25 cellular contexts compared by ENCODE assay signal in the genomic region with DNA sequence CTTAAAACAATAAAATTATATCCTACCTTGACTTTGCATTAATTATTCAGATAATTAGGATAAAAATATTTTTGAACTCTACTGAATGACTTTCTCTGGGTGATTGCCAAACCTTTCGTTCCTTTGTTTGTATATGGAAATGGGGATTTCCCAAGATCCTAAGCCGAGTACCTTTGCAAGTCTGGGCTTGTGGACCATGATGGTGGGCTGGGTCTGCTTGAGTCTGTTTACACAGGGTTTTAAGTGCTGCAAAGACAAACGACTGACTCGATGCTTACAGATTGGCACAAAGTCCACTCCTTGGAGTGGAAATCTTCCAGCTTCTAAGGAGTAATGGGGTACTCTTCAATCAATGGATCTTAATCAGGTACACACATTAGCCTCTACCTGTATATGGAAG.
DNase-seq lines count a peak whose midpoint lies in the region; ATAC-seq and TF ChIP-seq lines count a peak whose summit lies in the region.
"Had no signal": no experiment of that assay in that cellular context is flagged by ENCODE, and none has a peak within 500 bp of the region (broad histone marks: within the 10 kb centered on the region; RNA-seq: fewer than 3 reads in every experiment).

No MANE protein-coding gene starts in this region.

- no peaks in the 10 kb centered on the region for H4K20me1 ChIP-seq in PC-3 (ENCODE audit: low read length)

- no TSS peak for BruUV-seq in PC-3 (replicated peaks; lab: Mats Ljungman, UMichigan)

- no peak overlapping the region for H3K27ac Mint-ChIP-seq in naive thymus-derived CD4-positive, alpha-beta T cell
- H3K27ac Mint-ChIP-seq: mesothelial cell of epicardium had no signal

- peaks cover 0 to 15% (median 4%) of the 10 kb centered on the region in 11 donors for H3K9me3 Mint-ChIP-seq in naive thymus-derived CD4-positive, alpha-beta T cell

- H3K36me3 ChIP-seq in PC-3 (ENCODE audit: low read depth, low read length) (no peaks in the 10 kb centered on the region), lower lobe of right lung (no peaks in the 10 kb centered on the region)
- H3K36me3 ChIP-seq in naive thymus-derived CD4-positive, alpha-beta T cell (ENCODE audit: control insufficient read depth in 2 of 3, insufficient read depth in 3 of 3, low read length in 3 of 3): no peaks in the 10 kb centered on the region
- H3K36me3 ChIP-seq: gastrocnemius medialis, transverse colon had no signal

- TF ChIP-seq CTCF in PC-3 (conservative IDR thresholded peaks at IDR 0.05; ENCODE audit: low read depth, low read length): no peak
- no peak for TF ChIP-seq CTCF in lower lobe of right lung (IDR thresholded peaks at IDR 0.05)

- no peaks in the 10 kb centered on the region for H3F3A ChIP-seq in PC-3 (ENCODE audit: low read length, unreplicated experiment)

- H3K27me3 ChIP-seq in PC-3 (ENCODE audit: low read length) (no peaks in the 10 kb centered on the region), lower lobe of right lung (ENCODE audit: low read depth) (no peaks in the 10 kb centered on the region)
- H3K27me3 ChIP-seq in naive thymus-derived CD4-positive, alpha-beta T cell (ENCODE audit: control insufficient read depth in 2 of 2, insufficient read depth in 2 of 2, low read length in 2 of 2): no peaks in the 10 kb centered on the region
- H3K27me3 ChIP-seq: gastrocnemius medialis, transverse colon had no signal

- no peak overlapping the region for H3K4me2 ChIP-seq in PC-3 (ENCODE audit: low read length)
- H3K4me2 ChIP-seq: KMS-11 had no signal

- H3K79me2 ChIP-seq in PC-3 (ENCODE audit: low read length): no peaks in the 10 kb centered on the region

- intact Hi-C loops in PC-3 (cut with micrococcal nuclease): no loop called here
- intact Hi-C loops in lower lobe of right lung (cut with DNase I): no loop called here
- intact Hi-C loops in naive thymus-derived CD4-positive, alpha-beta T cell (cut with micrococcal nuclease): no loop called here

- DNase-seq in DMS 273 (lab: John Stamatoyannopoulos, UW; ENCODE audit: unreplicated experiment): peak; percentile 66
- no peak for DNase-seq in DMS 273 treated with DMSO at 0.1 percent for 48 hours (lab: John Stamatoyannopoulos, UW)
- DNase-seq in NCI-H1436 (lab: John Stamatoyannopoulos, UW): peak; percentile 38
- peak; percentile 10 for DNase-seq in PC-3
- no peak for DNase-seq in lower lobe of right lung
- DNase-seq in naive thymus-derived CD4-positive, alpha-beta T cell: no peak
- DNase-seq: activated CD4-positive, alpha-beta T cell treated with anti-CD3 and anti-CD28 coated beads for 48 hours; activated CD8-positive, alpha-beta memory T cell treated with anti-CD3 and anti-CD28 coated beads, Interleukin-2, amount 50 U/mL, for 48 hours; activated effector memory CD4-positive, alpha-beta T cell treated with anti-CD3 and anti-CD28 coated beads, Interleukin-2, amount 50 U/mL, for 16 hours; dermis blood vessel endothelial cell; erythroblast; gastrocnemius medialis; left cardiac atrium; NCI-H1092; posterior cingulate gyrus; Right ventricle myocardium superior; stimulated activated CD4-positive, alpha-beta T cell treated with anti-CD3 and anti-CD28 coated beads, Interleukin-1b, Interleukin-23, amount 100 ng/mL, for 48 hours; stimulated activated naive CD4-positive, alpha-beta T cell treated with Interleukin-2 at 50 U/mL for 16 hours; T-helper 1 cell; transverse colon had no signal

- ATAC-seq in PC-3: no peak
- ATAC-seq in lower lobe of right lung: peak; percentile 84 to 89
- ATAC-seq in HG03354 (IDR thresholded peaks at IDR 0.05; ENCODE audit: poor library complexity, severe bottlenecking, unreplicated experiment): no peak
- ATAC-seq in HG03520 (IDR thresholded peaks at IDR 0.05; ENCODE audit: unreplicated experiment): no peak
- ATAC-seq in naive thymus-derived CD4-positive, alpha-beta T cell: no peak
- ATAC-seq: gastrocnemius medialis, left cardiac atrium had no signal

- H3K4me3 ChIP-seq in PC-3 (ENCODE audit: low read length): no peak overlapping the region
- H3K4me3 ChIP-seq in lower lobe of right lung: no peak overlapping the region
- H3K4me3 ChIP-seq in naive thymus-derived CD4-positive, alpha-beta T cell (ENCODE audit: low read length): no peak overlapping the region
- H3K4me3 ChIP-seq: gastrocnemius medialis, transverse colon had no signal

- no peaks in the 10 kb centered on the region for H3K9me2 ChIP-seq in PC-3 (replicated peaks; ENCODE audit: low read length)

- H2AFZ ChIP-seq in PC-3 (ENCODE audit: low read length): no peak overlapping the region

- H3K9ac ChIP-seq in PC-3 (ENCODE audit: low read length): no peak overlapping the region
- H3K9ac ChIP-seq: KMS-11 had no signal

- CTCF ChIA-PET in PC-3 (lab: Charles Lee): no interaction called here
- CTCF ChIA-PET in naive thymus-derived CD4-positive, alpha-beta T cell (lab: Charles Lee): no interaction called here

- peaks cover 0 to 6% (median 0%) of the 10 kb centered on the region in 5 donors for H3K27me3 Mint-ChIP-seq in naive thymus-derived CD4-positive, alpha-beta T cell

- H3K27ac ChIP-seq in PC-3 (ENCODE audit: low read length) (no peak overlapping the region), lower lobe of right lung (no peak overlapping the region)
- no peak overlapping the region for H3K27ac ChIP-seq in naive thymus-derived CD4-positive, alpha-beta T cell (ENCODE audit: low read depth, low read length)
- H3K27ac ChIP-seq: 22Rv1, gastrocnemius medialis, KMS-11, transverse colon had no signal

- H3K4me1 Mint-ChIP-seq in naive thymus-derived CD4-positive, alpha-beta T cell: no peaks in the 10 kb centered on the region
- H3K4me1 Mint-ChIP-seq: mesothelial cell of epicardium had no signal

- POLR2A ChIA-PET in PC-3 (lab: Charles Lee; ENCODE audit: unreplicated experiment): no interaction called here
- POLR2A ChIA-PET in naive thymus-derived CD4-positive, alpha-beta T cell (lab: Charles Lee): no interaction called here

- H3K9me3 ChIP-seq in PC-3 (ENCODE audit: low read length) (0 out of 2 replicates have a peak, but pooled peaks cover 3% of the 10 kb centered on the region), lower lobe of right lung (no peaks in the 10 kb centered on the region)
- H3K9me3 ChIP-seq in naive thymus-derived CD4-positive, alpha-beta T cell (ENCODE audit: control insufficient read depth in 2 of 3, low read length in 3 of 3): peaks cover 0 to 3% (median 0%) of the 10 kb centered on the region in 3 experiments
- H3K9me3 ChIP-seq: gastrocnemius medialis, transverse colon had no signal

- H3K4me1 ChIP-seq in PC-3 (ENCODE audit: insufficient read depth, low read length) (no peaks in the 10 kb centered on the region), lower lobe of right lung (no peaks in the 10 kb centered on the region)
- H3K4me1 ChIP-seq in naive thymus-derived CD4-positive, alpha-beta T cell (ENCODE audit: control insufficient read depth in 2 of 2, insufficient read depth in 2 of 2, low read length in 2 of 2): no peaks in the 10 kb centered on the region
- H3K4me1 ChIP-seq: gastrocnemius medialis, transverse colon had no signal

- no peak overlapping the region for H3K4me3 Mint-ChIP-seq in naive thymus-derived CD4-positive, alpha-beta T cell
- H3K4me3 Mint-ChIP-seq: mesothelial cell of epicardium had no signal

- peaks cover 0 to 5% (median 0%) of the 10 kb centered on the region in 5 donors for H3K36me3 Mint-ChIP-seq in naive thymus-derived CD4-positive, alpha-beta T cell

Comparison
In these comparisons a context has a peak if more than half of its experiments do, and no peak if none do; other contexts are left out.
1. DNase-seq: peak in DMS 273 (single experiment), NCI-H1436 (single experiment) and PC-3 (single experiment); none in DMS 273 treated with DMSO at 0.1 percent for 48 hours (single experiment), lower lobe of right lung (single experiment) and naive thymus-derived CD4-positive, alpha-beta T cell (0 of 9).
2. ATAC-seq: peak in lower lobe of right lung (2 of 2); none in PC-3 (single experiment), HG03354 (single experiment), HG03520 (single experiment) and naive thymus-derived CD4-positive, alpha-beta T cell (single experiment).